ENCODE assay signal across 31 cellular contexts in the genomic region with DNA sequence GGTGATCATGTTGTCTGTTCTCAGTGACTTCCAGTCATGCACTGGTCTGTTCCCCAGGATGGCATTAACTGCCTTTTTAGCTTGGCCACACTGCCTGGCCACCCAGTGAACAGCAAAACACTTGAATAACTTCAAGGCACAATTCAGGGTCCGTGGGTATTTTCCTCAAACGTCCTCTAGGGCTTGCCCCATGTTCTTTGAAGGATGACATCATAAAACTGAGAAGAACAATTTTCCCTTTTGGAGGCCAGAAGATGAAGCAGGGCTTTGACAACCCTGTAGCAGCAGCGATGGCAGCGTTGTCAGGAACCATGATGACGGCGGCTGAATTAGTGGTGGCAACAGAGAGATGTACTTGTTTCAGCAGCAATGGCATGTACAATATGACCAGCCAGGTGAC.
"Had no signal": no experiment of that assay in that cellular context is flagged by ENCODE, and none has a peak within 500 bp of the region (broad histone marks: within the 10 kb centered on the region; RNA-seq: fewer than 3 reads in every experiment).

No MANE protein-coding gene starts in this region.

- H3K4me2 ChIP-seq: neural progenitor cell, smooth muscle cell had no signal

- H3K4me1 ChIP-seq: parathyroid adenoma, psoas muscle, spleen, suprapubic skin, testis, tibial artery, transverse colon, upper lobe of right lung, uterus had no signal

- H3K79me2 ChIP-seq: parathyroid adenoma had no signal

- H3K4me3 ChIP-seq: neural progenitor cell, ovary, psoas muscle, skin epidermis, smooth muscle cell, spleen, suprapubic skin, testis, tibial artery, transverse colon, upper lobe of right lung, uterus had no signal

- DNase-seq: natural killer cell; occipital lobe; ovary; posterior cingulate gyrus; psoas muscle; right cardiac atrium; spleen; stimulated activated CD4-positive, alpha-beta T cell treated with anti-CD3 and anti-CD28 coated beads, Interleukin-12 subunit alpha, Interleukin-12 subunit beta, amount 100 ng/mL, for 4 hours; stimulated activated CD4-positive, alpha-beta T cell treated with anti-CD3 and anti-CD28 coated beads, Interleukin-1b, Interleukin-23, amount 100 ng/mL, for 48 hours; stimulated activated CD4-positive, alpha-beta T cell treated with anti-CD3 and anti-CD28 coated beads, Interleukin-4, amount 100 ng/mL, for 1 hour; stimulated activated CD4-positive, alpha-beta T cell treated with anti-CD3 and anti-CD28 coated beads, Interleukin-4, amount 100 ng/mL, for 4 hours; stimulated activated CD8-positive, alpha-beta memory T cell treated with anti-CD3 and anti-CD28 coated beads, Interleukin-4, amount 100 ng/mL, for 48 hours; stimulated activated naive CD4-positive, alpha-beta T cell; stimulated activated naive CD8-positive, alpha-beta T cell treated with anti-CD3 and anti-CD28 coated beads, Interleukin-15, amount 100 ng/mL, for 72 hours; stimulated activated naive CD8-positive, alpha-beta T cell treated with anti-CD3 and anti-CD28 coated beads, Interleukin-15, Interleukin-2, amounts not matched to agents 100 U/mL and 50 U/mL, for 24 hours; substantia nigra; testis; tibial artery; transverse colon; upper lobe of right lung; uterus had no signal

- H3K9me3 ChIP-seq: ovary, psoas muscle, spleen, suprapubic skin, testis, tibial artery, transverse colon, upper lobe of right lung, uterus had no signal

- H3K9ac ChIP-seq: neural progenitor cell, parathyroid adenoma had no signal

- H3K27me3 ChIP-seq: neural progenitor cell, ovary, spleen, testis, tibial artery, transverse colon, upper lobe of right lung, uterus had no signal

- H3K27me3 Mint-ChIP-seq: progenitor cell of endocrine pancreas; stimulated activated memory B cell treated with anti-CD40 and anti-IgM and Interleukin-4, amounts not matched to agents 10 μg/mL and 1 μg/mL and 100 μg/mL, for 72 hours; stimulated activated naive CD8-positive, alpha-beta T cell treated with anti-CD3 and anti-CD28 coated beads, Interleukin-15, amount 100 ng/mL, for 72 hours had no signal

- H2AFZ ChIP-seq: neural progenitor cell, parathyroid adenoma had no signal

- H3K36me3 ChIP-seq: neural progenitor cell, ovary, spleen, suprapubic skin, tibial artery, transverse colon, upper lobe of right lung, uterus had no signal

- H3K27ac Mint-ChIP-seq: natural killer cell; nephron; neural progenitor cell; progenitor cell of endocrine pancreas; stimulated activated memory B cell treated with anti-CD40 and anti-IgM and Interleukin-4, amounts not matched to agents 10 μg/mL and 1 μg/mL and 100 μg/mL, for 72 hours; stimulated activated naive CD8-positive, alpha-beta T cell treated with anti-CD3 and anti-CD28 coated beads, Interleukin-15, amount 100 ng/mL, for 72 hours; type B pancreatic cell had no signal

- H3K36me3 Mint-ChIP-seq: natural killer cell; neural progenitor cell; stimulated activated memory B cell treated with anti-CD40 and anti-IgM and Interleukin-4, amounts not matched to agents 10 μg/mL and 1 μg/mL and 100 μg/mL, for 72 hours; type B pancreatic cell had no signal

- H3K4me3 Mint-ChIP-seq: natural killer cell; nephron; neural progenitor cell; stimulated activated memory B cell treated with anti-CD40 and anti-IgM and Interleukin-4, amounts not matched to agents 10 μg/mL and 1 μg/mL and 100 μg/mL, for 72 hours; stimulated activated naive CD8-positive, alpha-beta T cell treated with anti-CD3 and anti-CD28 coated beads, Interleukin-15, amount 100 ng/mL, for 72 hours; type B pancreatic cell had no signal

- H3K9me3 Mint-ChIP-seq: nephron; neural progenitor cell; stimulated activated naive CD8-positive, alpha-beta T cell treated with anti-CD3 and anti-CD28 coated beads, Interleukin-15, amount 100 ng/mL, for 72 hours; type B pancreatic cell had no signal

- H3K4me1 Mint-ChIP-seq: natural killer cell; nephron; stimulated activated memory B cell treated with anti-CD40 and anti-IgM and Interleukin-4, amounts not matched to agents 10 μg/mL and 1 μg/mL and 100 μg/mL, for 72 hours; stimulated activated naive CD8-positive, alpha-beta T cell treated with anti-CD3 and anti-CD28 coated beads, Interleukin-15, amount 100 ng/mL, for 72 hours had no signal

- H3K27ac ChIP-seq: neural progenitor cell, ovary, parathyroid adenoma, psoas muscle, skin epidermis, spleen, suprapubic skin, testis, tibial artery, transverse colon, upper lobe of right lung, uterus had no signal

- ATAC-seq: natural killer cell; psoas muscle; right cardiac atrium; sciatic nerve; stimulated activated memory B cell treated with anti-CD40 and anti-IgM and Interleukin-4, amounts not matched to agents 10 μg/mL and 1 μg/mL and 100 μg/mL, for 72 hours; stimulated activated naive CD8-positive, alpha-beta T cell treated with anti-CD3 and anti-CD28 coated beads, Interleukin-15, amount 100 ng/mL, for 72 hours; stimulated activated naive CD8-positive, alpha-beta T cell treated with anti-CD3 and anti-CD28 coated beads, Interleukin-15, Interleukin-2, amounts not matched to agents 100 U/mL and 50 U/mL, for 24 hours; upper lobe of right lung had no signal
